Comparison of ENCODE assay signal across 10 cellular contexts in genomic region chr13:46728777-46729176, GRCh38.
A peak's percentile ranks its signal among the peaks of the same experiment; 100 is the strongest.
DNase-seq lines count a peak whose midpoint lies in the region; ATAC-seq, FAIRE-seq and TF ChIP-seq lines count a peak whose summit lies in the region.
"Had no signal": no experiment of that assay in that cellular context is flagged by ENCODE, and none has a peak within 500 bp of the region (broad histone marks: within the 10 kb centered on the region; RNA-seq: fewer than 3 reads in every experiment).

No MANE protein-coding gene starts in this region.

- H3K4me3 ChIP-seq in H1 (ENCODE audit: extremely low read depth in 1 of 4, insufficient read depth in 2 of 4, low read depth in 3 of 4, low read length in 4 of 4), result no peak overlapping the region

- H3K36me3 ChIP-seq in H1 (ENCODE audit: control insufficient read depth in 2 of 4, insufficient read depth in 4 of 4, low read length in 3 of 4), result peaks cover 2 to 8% (median 4%) of the 10 kb centered on the region in 4 experiments; a peak in 5 of 8 replicates

- H3K23ac ChIP-seq in H1 (ENCODE audit: insufficient read length), result no peak overlapping the region

- no peak overlapping the region for H2BK12ac ChIP-seq in H1 (ENCODE audit: low read depth, low read length)

- no peaks in the 10 kb centered on the region for H3K79me2 ChIP-seq in H1 (ENCODE audit: control insufficient read depth in 1 of 2, insufficient read depth in 2 of 2, low read length in 2 of 2)

- no peak for TF ChIP-seq POLR2A in H1 (IDR thresholded peaks at IDR 0.05; ENCODE audit: control extremely low read depth in 1 of 2, low read depth in 2 of 2, low read length in 2 of 2)

- FAIRE-seq in H1 (lab: Jason Lieb, UNC) (peak; percentile 45), urothelium cell line (lab: Jason Lieb, UNC) (no peak)

- H3K56ac ChIP-seq in H1 (replicated peaks; ENCODE audit: insufficient read length, low read depth, low read length), result no peak overlapping the region

- H3K4me2 ChIP-seq in H1 (ENCODE audit: insufficient read depth in 1 of 2, low read depth in 2 of 2, low read length in 2 of 2), result no peak overlapping the region

- no peak for ATAC-seq in left colon
- ATAC-seq: naive thymus-derived CD8-positive, alpha-beta T cell had no signal

- H3K27me3 ChIP-seq in H1 (replicated peaks in 1 of 4; ENCODE audit: control insufficient read depth in 3 of 4, extremely low read depth in 1 of 4, insufficient read depth in 3 of 4, low read length in 3 of 4), result no peaks in the 10 kb centered on the region

- H3K18ac ChIP-seq in H1 (ENCODE audit: extremely low read depth, low read length), result no peak overlapping the region

- 91% methylated on average over 7 of the region's 7 CpGs; no CpG with 5 or more reads in 1 of the 2 experiments for WGBS in H1 (ENCODE audit: extremely low coverage in 1 of 2, insufficient coverage in 1 of 2, insufficient read length in 1 of 2, insufficient replicate concordance in 2 of 2, low coverage in 1 of 2, low lambda C conversion rate in 2 of 2, missing lambda C conversion rate in 1 of 2), 2 experiments

- peak in 1 of 2 experiments; percentile 19; a peak in 1 of 4 replicates for TF ChIP-seq RAD21 in H1 (IDR thresholded peaks at IDR 0.05 in 1 of 2, conservative IDR thresholded peaks at IDR 0.05 in 1 of 2; ENCODE audit: low read depth in 2 of 2, low read length in 2 of 2)

- H3K23me2 ChIP-seq in H1 (ENCODE audit: low read depth, low read length), result no peaks in the 10 kb centered on the region

- no peak overlapping the region for H2BK5ac ChIP-seq in H1 (ENCODE audit: low read depth, low read length)

- CTCF ChIA-PET in H1 (lab: Charles Lee; ENCODE audit: partially characterized antibody), result interaction anchor here (0.6 to 1.6 kb wide), 9 partner anchors 9 to 244 kb away, joined by 3 to 4 read pairs (median 3); no protein-coding TSS in a partner anchor

- TF ChIP-seq EP300 in H1 (IDR thresholded peaks at IDR 0.05; ENCODE audit: borderline replicate concordance in 1 of 2, low read depth in 2 of 2, low read length in 2 of 2), result no peak

- no peak overlapping the region for H4K91ac ChIP-seq in H1 (replicated peaks; ENCODE audit: insufficient read length, low read length)

- no peaks in the 10 kb centered on the region for H4K20me1 ChIP-seq in H1 (replicated peaks in 1 of 2; ENCODE audit: control insufficient read depth in 1 of 2, insufficient read depth in 2 of 2, low read length in 2 of 2)

- no peak overlapping the region for H3K14ac ChIP-seq in H1 (ENCODE audit: insufficient read length)

- DNase-seq in stimulated activated CD4-positive, alpha-beta T cell treated with anti-CD3 and anti-CD28 coated beads, Interleukin-1b, Interleukin-23, amount 100 ng/mL, for 48 hours, result peak; percentile 18
- no peak for DNase-seq in stimulated activated CD4-positive, alpha-beta T cell treated with anti-CD3 and anti-CD28 coated beads, Interleukin-4, amount 100 ng/mL, for 1 hour
- DNase-seq in NAMALWA (ENCODE audit: low spot score) (peak; percentile 53), H1 (ENCODE audit: low read depth in 1 of 2, low spot score in 2 of 2) (no peak), urothelium cell line (ENCODE audit: low spot score) (peak; percentile 13), glomerular visceral epithelial cell (ENCODE audit: extremely low spot score) (no peak), left colon (no peak), NCI-H446 (lab: John Stamatoyannopoulos, UW) (no peak)
- DNase-seq: naive thymus-derived CD8-positive, alpha-beta T cell; NCI-H446 treated with DMSO at 0.1 percent for 48 hours had no signal

- no peak overlapping the region for H3K9ac ChIP-seq in H1 (replicated peaks in 1 of 4; ENCODE audit: extremely low read depth in 1 of 4, low read depth in 3 of 4, low read length in 3 of 4)

- no peak overlapping the region for H4K8ac ChIP-seq in H1 (ENCODE audit: extremely low read depth, insufficient read depth, low read length)

- H3K4me1 ChIP-seq in H1 (replicated peaks in 1 of 4; ENCODE audit: control insufficient read depth in 3 of 4, insufficient read depth in 4 of 4, low read length in 3 of 4), result no peaks in the 10 kb centered on the region

- no peak overlapping the region for H2AK5ac ChIP-seq in H1 (ENCODE audit: low read depth, low read length)

- intact Hi-C loops in left colon (cut with DNase I, micrococcal nuclease), result loop anchor here in 1 of 2 donors (10.0 kb wide), 1 partner anchor 234 kb away; no protein-coding TSS in a partner anchor

- POLR2A ChIA-PET in H1 (lab: Charles Lee; ENCODE audit: partially characterized antibody), result interaction anchor here (0.7 kb wide), 1 partner anchor 9 kb away, joined by 3 read pairs; no protein-coding TSS in a partner anchor

- no peak overlapping the region for H2BK20ac ChIP-seq in H1 (ENCODE audit: low read length)

- no peak overlapping the region for H3K27ac ChIP-seq in H1 (ENCODE audit: low read depth, low read length)

- H2BK15ac ChIP-seq in H1 (ENCODE audit: low read length), result no peak overlapping the region

- no peak overlapping the region for H2AFZ ChIP-seq in H1 (ENCODE audit: low read length)

- no peaks in the 10 kb centered on the region for H3K9me3 ChIP-seq in H1 (ENCODE audit: insufficient read depth in 2 of 2, low read depth in 1 of 2, low read length in 1 of 2)

- H3K4ac ChIP-seq in H1 (replicated peaks; ENCODE audit: insufficient read length, low read depth, low read length), result no peak overlapping the region

- no peaks in the 10 kb centered on the region for H3K79me1 ChIP-seq in H1 (ENCODE audit: low read depth, low read length)

- peak in 2 of 3 experiments; percentile 47 to 57; a peak in 3 of 4 replicates for TF ChIP-seq CTCF in H1 (IDR thresholded peaks at IDR 0.05; ENCODE audit: control extremely low read depth in 1 of 3, insufficient read depth in 1 of 3, low read depth in 1 of 3, low read length in 3 of 3)

- no peak overlapping the region for H2BK120ac ChIP-seq in H1 (replicated peaks; ENCODE audit: low read depth, low read length)

- H4K5ac ChIP-seq in H1 (ENCODE audit: insufficient read length, low read depth, low read length), result no peak overlapping the region

TF ChIP-seq in H1, 55 proteins besides CTCF, POLR2A, EP300 and RAD21:
- no peak for TF ChIP-seq BACH1 (IDR thresholded peaks at IDR 0.05; ENCODE audit: low read length)
- TF ChIP-seq CBX5 (IDR thresholded peaks at IDR 0.05; ENCODE audit: low read depth, low read length), result no peak
- TF ChIP-seq EGR1 (IDR thresholded peaks at IDR 0.05; ENCODE audit: borderline replicate concordance, low read depth, low read length), result peak; percentile 49; the same call in 1 of the 2 replicates
- no peak for TF ChIP-seq CEBPB (IDR thresholded peaks at IDR 0.05; ENCODE audit: low read depth, low read length)
- TF ChIP-seq, protein P1, sequence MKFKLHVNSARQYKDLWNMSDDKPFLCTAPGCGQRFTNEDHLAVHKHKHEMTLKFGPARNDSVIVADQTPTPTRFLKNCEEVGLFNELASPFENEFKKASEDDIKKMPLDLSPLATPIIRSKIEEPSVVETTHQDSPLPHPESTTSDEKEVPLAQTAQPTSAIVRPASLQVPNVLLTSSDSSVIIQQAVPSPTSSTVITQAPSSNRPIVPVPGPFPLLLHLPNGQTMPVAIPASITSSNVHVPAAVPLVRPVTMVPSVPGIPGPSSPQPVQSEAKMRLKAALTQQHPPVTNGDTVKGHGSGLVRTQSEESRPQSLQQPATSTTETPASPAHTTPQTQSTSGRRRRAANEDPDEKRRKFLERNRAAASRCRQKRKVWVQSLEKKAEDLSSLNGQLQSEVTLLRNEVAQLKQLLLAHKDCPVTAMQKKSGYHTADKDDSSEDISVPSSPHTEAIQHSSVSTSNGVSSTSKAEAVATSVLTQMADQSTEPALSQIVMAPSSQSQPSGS (IDR thresholded peaks at IDR 0.05; ENCODE audit: low read length), result no peak
- no peak for TF ChIP-seq PHF8 (conservative IDR thresholded peaks at IDR 0.05; ENCODE audit: low read depth, low read length)
- no peak for TF ChIP-seq TCF12 (IDR thresholded peaks at IDR 0.05; ENCODE audit: low read depth, low read length)

Comparison
In these comparisons a context has a peak if more than half of its experiments do, and no peak if none do; other contexts are left out.
1. DNase-seq: peak in stimulated activated CD4-positive, alpha-beta T cell treated with anti-CD3 and anti-CD28 coated beads, Interleukin-1b, Interleukin-23, amount 100 ng/mL, for 48 hours (single experiment), NAMALWA (single experiment) and urothelium cell line (single experiment); none in stimulated activated CD4-positive, alpha-beta T cell treated with anti-CD3 and anti-CD28 coated beads, Interleukin-4, amount 100 ng/mL, for 1 hour (single experiment), H1 (0 of 2), glomerular visceral epithelial cell (single experiment), left colon (0 of 2) and NCI-H446 (0 of 2).